13 cellular contexts compared by ENCODE assay signal in genomic region chrX:125131146-125131545, GRCh38.
DNase-seq lines count a peak whose midpoint lies in the region; ATAC-seq, FAIRE-seq and TF ChIP-seq lines count a peak whose summit lies in the region.
"Had no signal": no experiment of that assay in that cellular context is flagged by ENCODE, and none has a peak within 500 bp of the region (broad histone marks: within the 10 kb centered on the region; RNA-seq: fewer than 3 reads in every experiment).

No MANE protein-coding gene starts in this region.

- H3K9me3 ChIP-seq in PC-3 (ENCODE audit: low read length) (no peaks in the 10 kb centered on the region), body of pancreas (no peaks in the 10 kb centered on the region), heart right ventricle (no peaks in the 10 kb centered on the region)

- H3K79me2 ChIP-seq in PC-3 (ENCODE audit: low read length) = no peaks in the 10 kb centered on the region

- intact Hi-C loops in PC-3 (cut with micrococcal nuclease) = loop anchor here (1.0 to 5.0 kb wide), 4 partner anchors 725 to 1169 kb away; partner anchors contain the start of gene STAG2
- intact Hi-C loops in body of pancreas (cut with DNase I) = no loop called here
- intact Hi-C loops in heart right ventricle (cut with DNase I) = no loop called here

- no peak for TF ChIP-seq POLR2A in body of pancreas (IDR thresholded peaks at IDR 0.05)

- no peaks in the 10 kb centered on the region for H3K4me1 ChIP-seq in PC-3 (ENCODE audit: insufficient read depth, low read length)
- no peaks in the 10 kb centered on the region for H3K4me1 ChIP-seq in body of pancreas
- no peaks in the 10 kb centered on the region for H3K4me1 ChIP-seq in heart right ventricle

- H3F3A ChIP-seq in PC-3 (ENCODE audit: low read length, unreplicated experiment) = no peaks in the 10 kb centered on the region

- ATAC-seq in HG03159 (IDR thresholded peaks at IDR 0.05; ENCODE audit: unreplicated experiment) (peak; percentile 45), PC-3 (peak; percentile 80), body of pancreas (no peak), heart right ventricle (no peak)
- ATAC-seq: left ventricle myocardium superior had no signal

- no peak overlapping the region for H3K27ac ChIP-seq in PC-3 (ENCODE audit: low read length)
- no peak overlapping the region for H3K27ac ChIP-seq in body of pancreas
- no peak overlapping the region for H3K27ac ChIP-seq in heart right ventricle
- H3K27ac ChIP-seq: epithelial cell of prostate had no signal

- no TSS peak for BruUV-seq in PC-3 (replicated peaks; lab: Mats Ljungman, UMichigan)

- no peaks in the 10 kb centered on the region for H4K20me1 ChIP-seq in PC-3 (ENCODE audit: low read length)

- H3K4me3 ChIP-seq in PC-3 (ENCODE audit: low read length) = no peak overlapping the region
- no peak overlapping the region for H3K4me3 ChIP-seq in body of pancreas
- H3K4me3 ChIP-seq in heart right ventricle = no peak overlapping the region

- POLR2A ChIA-PET in PC-3 (lab: Charles Lee; ENCODE audit: unreplicated experiment) = no interaction called here

- no peak overlapping the region for H3K4me2 ChIP-seq in PC-3 (ENCODE audit: low read length)

- FAIRE-seq in D721Med (lab: Jason Lieb, UNC) = no peak
- peak; percentile 13 for FAIRE-seq in islet of Langerhans (lab: Jason Lieb, UNC)

- TF ChIP-seq CTCF in D721Med (IDR thresholded peaks at IDR 0.05; ENCODE audit: insufficient read depth, missing control alignments) = peak; percentile 46
- TF ChIP-seq CTCF in PC-3 (conservative IDR thresholded peaks at IDR 0.05; ENCODE audit: low read depth, low read length) = peak; percentile 55
- peak in 3 of 7 experiments; percentile 23 to 34 (median 24) for TF ChIP-seq CTCF in body of pancreas (IDR thresholded peaks at IDR 0.05)
- TF ChIP-seq CTCF in heart right ventricle (IDR thresholded peaks at IDR 0.05) = peak in 1 of 9 donors; percentile 13

- H3K9ac ChIP-seq in PC-3 (ENCODE audit: low read length) = no peak overlapping the region

- no peaks in the 10 kb centered on the region for H3K9me2 ChIP-seq in PC-3 (replicated peaks; ENCODE audit: low read length)

- DNase-seq in D721Med (ENCODE audit: insufficient read length, low spot score) (no peak), PC-3 (peak; percentile 50), body of pancreas (no peak), retina (no peak), heart right ventricle (no peak)
- DNase-seq in effector CD4-positive, alpha-beta T cell = no peak
- DNase-seq: activated B cell treated with CpG ODN at 0.5 μM for 24 hours; activated naive CD8-positive, alpha-beta T cell treated with anti-CD3 and anti-CD28 coated beads, Interleukin-2, amount 10 ng/mL, durations not matched to agents 7 days and 5 days; left ventricle myocardium superior; NCI-H226 had no signal

- H3K36me3 ChIP-seq in PC-3 (ENCODE audit: low read depth, low read length) (no peaks in the 10 kb centered on the region), body of pancreas (replicated peaks in 1 of 2; ENCODE audit: insufficient read depth in 1 of 2, low read depth in 2 of 2) (no peaks in the 10 kb centered on the region), heart right ventricle (no peaks in the 10 kb centered on the region)

- CTCF ChIA-PET in PC-3 (lab: Charles Lee) = interaction anchor here (0.6 to 0.8 kb wide), 3 partner anchors 19 to 836 kb away, joined by 3 to 4 read pairs (median 4); no protein-coding TSS in a partner anchor

- no peak overlapping the region for H2AFZ ChIP-seq in PC-3 (ENCODE audit: low read length)

- H3K27me3 ChIP-seq in PC-3 (ENCODE audit: low read length) (no peaks in the 10 kb centered on the region), body of pancreas (no peaks in the 10 kb centered on the region), heart right ventricle (no peaks in the 10 kb centered on the region)

Comparison
In these comparisons a context has a peak if more than half of its experiments do, and no peak if none do; other contexts are left out.
1. ATAC-seq: peak in HG03159 (single experiment) and PC-3 (single experiment); none in body of pancreas (single experiment) and heart right ventricle (0 of 8).